ENCODE assay signal across 1 cellular context in the genomic region with DNA sequence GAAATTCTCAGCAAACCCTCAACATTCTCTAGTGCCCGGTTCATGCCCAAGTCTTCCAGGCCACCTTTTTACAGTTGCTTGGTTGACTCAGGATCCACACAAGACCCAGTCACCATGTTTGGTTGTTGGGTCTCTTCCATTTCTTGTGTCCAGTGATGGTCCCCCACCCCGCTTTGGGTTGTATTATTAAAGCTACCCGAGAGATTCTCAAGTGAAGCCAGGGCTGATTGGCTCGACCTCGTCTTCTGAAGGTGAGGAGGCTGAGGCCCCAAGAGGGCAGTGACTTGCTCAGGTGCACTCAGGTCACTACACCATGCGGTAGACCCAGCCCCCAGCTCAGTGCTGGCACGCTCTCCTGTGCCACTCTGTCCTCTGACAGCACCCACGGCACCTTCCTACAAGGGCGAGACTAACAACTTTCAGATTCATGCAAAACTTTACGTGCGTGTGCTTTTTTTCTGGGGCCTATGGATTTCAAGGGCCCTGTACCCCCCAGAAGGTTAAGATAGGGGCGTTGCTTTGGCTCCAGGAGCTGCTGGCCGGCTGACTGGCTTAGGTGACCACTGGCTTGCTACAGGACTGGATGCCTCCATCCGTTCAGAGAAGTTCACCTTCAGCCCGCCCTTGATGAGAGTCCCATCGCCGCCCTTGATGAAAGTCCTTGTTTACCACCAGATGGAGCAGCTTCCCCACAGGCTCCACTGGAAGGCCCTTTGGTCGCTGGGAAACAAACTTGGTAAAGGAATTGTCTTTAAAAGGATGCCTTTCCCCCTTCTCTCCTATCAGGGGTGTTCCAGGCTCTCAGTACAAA.
TF ChIP-seq lines count a peak whose summit lies in the region.

No MANE protein-coding gene starts in this region.

TF ChIP-seq in HepG2, 621 proteins besides CTCF, POLR2A, EP300 and RAD21 (continued from another document):
- 0 out of 2 replicates have a peak, but pooled peaks have one; percentile 35 for TF ChIP-seq ZNF224 (CRISPR knock-in tag; IDR thresholded peaks at IDR 0.05)
- no peak for TF ChIP-seq ZBTB7A (CRISPR knock-in tag; IDR thresholded peaks at IDR 0.05)
- TF ChIP-seq ERF (CRISPR knock-in tag; IDR thresholded peaks at IDR 0.05): 0 out of 2 replicates have a peak, but pooled peaks have one; percentile 25
- peak; percentile 25; the same call in 1 of the 2 replicates for TF ChIP-seq HNF4A (CRISPR knock-in tag; IDR thresholded peaks at IDR 0.05)
- no peak for TF ChIP-seq ZNF772 (CRISPR knock-in tag; IDR thresholded peaks at IDR 0.05)
- TF ChIP-seq RNF2 (conservative IDR thresholded peaks at IDR 0.05; ENCODE audit: low read depth): no peak
- TF ChIP-seq SRY (CRISPR knock-in tag; IDR thresholded peaks at IDR 0.05): no peak
- TF ChIP-seq, protein P1, sequence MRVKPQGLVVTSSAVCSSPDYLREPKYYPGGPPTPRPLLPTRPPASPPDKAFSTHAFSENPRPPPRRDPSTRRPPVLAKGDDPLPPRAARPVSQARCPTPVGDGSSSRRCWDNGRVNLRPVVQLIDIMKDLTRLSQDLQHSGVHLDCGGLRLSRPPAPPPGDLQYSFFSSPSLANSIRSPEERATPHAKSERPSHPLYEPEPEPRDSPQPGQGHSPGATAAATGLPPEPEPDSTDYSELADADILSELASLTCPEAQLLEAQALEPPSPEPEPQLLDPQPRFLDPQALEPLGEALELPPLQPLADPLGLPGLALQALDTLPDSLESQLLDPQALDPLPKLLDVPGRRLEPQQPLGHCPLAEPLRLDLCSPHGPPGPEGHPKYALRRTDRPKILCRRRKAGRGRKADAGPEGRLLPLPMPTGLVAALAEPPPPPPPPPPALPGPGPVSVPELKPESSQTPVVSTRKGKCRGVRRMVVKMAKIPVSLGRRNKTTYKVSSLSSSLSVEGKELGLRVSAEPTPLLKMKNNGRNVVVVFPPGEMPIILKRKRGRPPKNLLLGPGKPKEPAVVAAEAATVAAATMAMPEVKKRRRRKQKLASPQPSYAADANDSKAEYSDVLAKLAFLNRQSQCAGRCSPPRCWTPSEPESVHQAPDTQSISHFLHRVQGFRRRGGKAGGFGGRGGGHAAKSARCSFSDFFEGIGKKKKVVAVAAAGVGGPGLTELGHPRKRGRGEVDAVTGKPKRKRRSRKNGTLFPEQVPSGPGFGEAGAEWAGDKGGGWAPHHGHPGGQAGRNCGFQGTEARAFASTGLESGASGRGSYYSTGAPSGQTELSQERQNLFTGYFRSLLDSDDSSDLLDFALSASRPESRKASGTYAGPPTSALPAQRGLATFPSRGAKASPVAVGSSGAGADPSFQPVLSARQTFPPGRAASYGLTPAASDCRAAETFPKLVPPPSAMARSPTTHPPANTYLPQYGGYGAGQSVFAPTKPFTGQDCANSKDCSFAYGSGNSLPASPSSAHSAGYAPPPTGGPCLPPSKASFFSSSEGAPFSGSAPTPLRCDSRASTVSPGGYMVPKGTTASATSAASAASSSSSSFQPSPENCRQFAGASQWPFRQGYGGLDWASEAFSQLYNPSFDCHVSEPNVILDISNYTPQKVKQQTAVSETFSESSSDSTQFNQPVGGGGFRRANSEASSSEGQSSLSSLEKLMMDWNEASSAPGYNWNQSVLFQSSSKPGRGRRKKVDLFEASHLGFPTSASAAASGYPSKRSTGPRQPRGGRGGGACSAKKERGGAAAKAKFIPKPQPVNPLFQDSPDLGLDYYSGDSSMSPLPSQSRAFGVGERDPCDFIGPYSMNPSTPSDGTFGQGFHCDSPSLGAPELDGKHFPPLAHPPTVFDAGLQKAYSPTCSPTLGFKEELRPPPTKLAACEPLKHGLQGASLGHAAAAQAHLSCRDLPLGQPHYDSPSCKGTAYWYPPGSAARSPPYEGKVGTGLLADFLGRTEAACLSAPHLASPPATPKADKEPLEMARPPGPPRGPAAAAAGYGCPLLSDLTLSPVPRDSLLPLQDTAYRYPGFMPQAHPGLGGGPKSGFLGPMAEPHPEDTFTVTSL (CRISPR knock-in tag; IDR thresholded peaks at IDR 0.05; ENCODE audit: borderline replicate concordance): no peak
- TF ChIP-seq, protein P2, sequence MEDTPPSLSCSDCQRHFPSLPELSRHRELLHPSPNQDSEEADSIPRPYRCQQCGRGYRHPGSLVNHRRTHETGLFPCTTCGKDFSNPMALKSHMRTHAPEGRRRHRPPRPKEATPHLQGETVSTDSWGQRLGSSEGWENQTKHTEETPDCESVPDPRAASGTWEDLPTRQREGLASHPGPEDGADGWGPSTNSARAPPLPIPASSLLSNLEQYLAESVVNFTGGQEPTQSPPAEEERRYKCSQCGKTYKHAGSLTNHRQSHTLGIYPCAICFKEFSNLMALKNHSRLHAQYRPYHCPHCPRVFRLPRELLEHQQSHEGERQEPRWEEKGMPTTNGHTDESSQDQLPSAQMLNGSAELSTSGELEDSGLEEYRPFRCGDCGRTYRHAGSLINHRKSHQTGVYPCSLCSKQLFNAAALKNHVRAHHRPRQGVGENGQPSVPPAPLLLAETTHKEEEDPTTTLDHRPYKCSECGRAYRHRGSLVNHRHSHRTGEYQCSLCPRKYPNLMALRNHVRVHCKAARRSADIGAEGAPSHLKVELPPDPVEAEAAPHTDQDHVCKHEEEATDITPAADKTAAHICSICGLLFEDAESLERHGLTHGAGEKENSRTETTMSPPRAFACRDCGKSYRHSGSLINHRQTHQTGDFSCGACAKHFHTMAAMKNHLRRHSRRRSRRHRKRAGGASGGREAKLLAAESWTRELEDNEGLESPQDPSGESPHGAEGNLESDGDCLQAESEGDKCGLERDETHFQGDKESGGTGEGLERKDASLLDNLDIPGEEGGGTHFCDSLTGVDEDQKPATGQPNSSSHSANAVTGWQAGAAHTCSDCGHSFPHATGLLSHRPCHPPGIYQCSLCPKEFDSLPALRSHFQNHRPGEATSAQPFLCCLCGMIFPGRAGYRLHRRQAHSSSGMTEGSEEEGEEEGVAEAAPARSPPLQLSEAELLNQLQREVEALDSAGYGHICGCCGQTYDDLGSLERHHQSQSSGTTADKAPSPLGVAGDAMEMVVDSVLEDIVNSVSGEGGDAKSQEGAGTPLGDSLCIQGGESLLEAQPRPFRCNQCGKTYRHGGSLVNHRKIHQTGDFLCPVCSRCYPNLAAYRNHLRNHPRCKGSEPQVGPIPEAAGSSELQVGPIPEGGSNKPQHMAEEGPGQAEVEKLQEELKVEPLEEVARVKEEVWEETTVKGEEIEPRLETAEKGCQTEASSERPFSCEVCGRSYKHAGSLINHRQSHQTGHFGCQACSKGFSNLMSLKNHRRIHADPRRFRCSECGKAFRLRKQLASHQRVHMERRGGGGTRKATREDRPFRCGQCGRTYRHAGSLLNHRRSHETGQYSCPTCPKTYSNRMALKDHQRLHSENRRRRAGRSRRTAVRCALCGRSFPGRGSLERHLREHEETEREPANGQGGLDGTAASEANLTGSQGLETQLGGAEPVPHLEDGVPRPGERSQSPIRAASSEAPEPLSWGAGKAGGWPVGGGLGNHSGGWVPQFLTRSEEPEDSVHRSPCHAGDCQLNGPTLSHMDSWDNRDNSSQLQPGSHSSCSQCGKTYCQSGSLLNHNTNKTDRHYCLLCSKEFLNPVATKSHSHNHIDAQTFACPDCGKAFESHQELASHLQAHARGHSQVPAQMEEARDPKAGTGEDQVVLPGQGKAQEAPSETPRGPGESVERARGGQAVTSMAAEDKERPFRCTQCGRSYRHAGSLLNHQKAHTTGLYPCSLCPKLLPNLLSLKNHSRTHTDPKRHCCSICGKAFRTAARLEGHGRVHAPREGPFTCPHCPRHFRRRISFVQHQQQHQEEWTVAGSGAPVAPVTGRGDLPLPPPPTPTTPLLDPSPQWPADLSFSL (CRISPR knock-in tag; IDR thresholded peaks at IDR 0.05): no peak
- TF ChIP-seq U2AF2 (IDR thresholded peaks at IDR 0.05; ENCODE audit: low read depth, low read length): no peak
- peak; percentile 93 for TF ChIP-seq SMC3 (IDR thresholded peaks at IDR 0.05; ENCODE audit: low read length)
- TF ChIP-seq JUNB (CRISPR knock-in tag; IDR thresholded peaks at IDR 0.05; ENCODE audit: borderline replicate concordance): no peak
- TF ChIP-seq ATF7-NPFF (CRISPR knock-in tag; IDR thresholded peaks at IDR 0.05; ENCODE audit: low read depth): 0 out of 2 replicates have a peak, but pooled peaks have one; percentile 49
- peak; percentile 47; the same call in 1 of the 2 replicates for TF ChIP-seq NRL (CRISPR knock-in tag; IDR thresholded peaks at IDR 0.05; ENCODE audit: borderline replicate concordance)
- TF ChIP-seq CHD2 (IDR thresholded peaks at IDR 0.05; ENCODE audit: low read depth, low read length): no peak
- TF ChIP-seq, protein P3, sequence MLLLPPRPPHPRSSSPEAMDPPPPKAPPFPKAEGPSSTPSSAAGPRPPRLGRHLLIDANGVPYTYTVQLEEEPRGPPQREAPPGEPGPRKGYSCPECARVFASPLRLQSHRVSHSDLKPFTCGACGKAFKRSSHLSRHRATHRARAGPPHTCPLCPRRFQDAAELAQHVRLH (CRISPR knock-in tag; IDR thresholded peaks at IDR 0.05; ENCODE audit: borderline replicate concordance, low read depth): no peak
- TF ChIP-seq FOXC1 (CRISPR knock-in tag; IDR thresholded peaks at IDR 0.05; ENCODE audit: borderline replicate concordance): no peak
- TF ChIP-seq THAP11 (CRISPR knock-in tag; IDR thresholded peaks at IDR 0.05): 0 out of 2 replicates have a peak, but pooled peaks have one; percentile 38
- TF ChIP-seq, protein P4, sequence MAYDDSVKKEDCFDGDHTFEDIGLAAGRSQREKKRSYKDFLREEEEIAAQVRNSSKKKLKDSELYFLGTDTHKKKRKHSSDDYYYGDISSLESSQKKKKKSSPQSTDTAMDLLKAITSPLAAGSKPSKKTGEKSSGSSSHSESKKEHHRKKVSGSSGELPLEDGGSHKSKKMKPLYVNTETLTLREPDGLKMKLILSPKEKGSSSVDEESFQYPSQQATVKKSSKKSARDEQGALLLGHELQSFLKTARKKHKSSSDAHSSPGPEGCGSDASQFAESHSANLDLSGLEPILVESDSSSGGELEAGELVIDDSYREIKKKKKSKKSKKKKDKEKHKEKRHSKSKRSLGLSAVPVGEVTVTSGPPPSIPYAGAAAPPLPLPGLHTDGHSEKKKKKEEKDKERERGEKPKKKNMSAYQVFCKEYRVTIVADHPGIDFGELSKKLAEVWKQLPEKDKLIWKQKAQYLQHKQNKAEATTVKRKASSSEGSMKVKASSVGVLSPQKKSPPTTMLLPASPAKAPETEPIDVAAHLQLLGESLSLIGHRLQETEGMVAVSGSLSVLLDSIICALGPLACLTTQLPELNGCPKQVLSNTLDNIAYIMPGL (CRISPR knock-in tag; IDR thresholded peaks at IDR 0.05; ENCODE audit: borderline replicate concordance in 1 of 2, low read depth in 1 of 2): 0 out of 4 replicates have a peak, but pooled peaks of 1 of the 2 experiments have one; percentile 41
- TF ChIP-seq, protein P5, sequence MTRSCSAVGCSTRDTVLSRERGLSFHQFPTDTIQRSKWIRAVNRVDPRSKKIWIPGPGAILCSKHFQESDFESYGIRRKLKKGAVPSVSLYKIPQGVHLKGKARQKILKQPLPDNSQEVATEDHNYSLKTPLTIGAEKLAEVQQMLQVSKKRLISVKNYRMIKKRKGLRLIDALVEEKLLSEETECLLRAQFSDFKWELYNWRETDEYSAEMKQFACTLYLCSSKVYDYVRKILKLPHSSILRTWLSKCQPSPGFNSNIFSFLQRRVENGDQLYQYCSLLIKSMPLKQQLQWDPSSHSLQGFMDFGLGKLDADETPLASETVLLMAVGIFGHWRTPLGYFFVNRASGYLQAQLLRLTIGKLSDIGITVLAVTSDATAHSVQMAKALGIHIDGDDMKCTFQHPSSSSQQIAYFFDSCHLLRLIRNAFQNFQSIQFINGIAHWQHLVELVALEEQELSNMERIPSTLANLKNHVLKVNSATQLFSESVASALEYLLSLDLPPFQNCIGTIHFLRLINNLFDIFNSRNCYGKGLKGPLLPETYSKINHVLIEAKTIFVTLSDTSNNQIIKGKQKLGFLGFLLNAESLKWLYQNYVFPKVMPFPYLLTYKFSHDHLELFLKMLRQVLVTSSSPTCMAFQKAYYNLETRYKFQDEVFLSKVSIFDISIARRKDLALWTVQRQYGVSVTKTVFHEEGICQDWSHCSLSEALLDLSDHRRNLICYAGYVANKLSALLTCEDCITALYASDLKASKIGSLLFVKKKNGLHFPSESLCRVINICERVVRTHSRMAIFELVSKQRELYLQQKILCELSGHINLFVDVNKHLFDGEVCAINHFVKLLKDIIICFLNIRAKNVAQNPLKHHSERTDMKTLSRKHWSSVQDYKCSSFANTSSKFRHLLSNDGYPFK (CRISPR knock-in tag; IDR thresholded peaks at IDR 0.05; ENCODE audit: borderline replicate concordance): no peak
- TF ChIP-seq ZFP82 (CRISPR knock-in tag; IDR thresholded peaks at IDR 0.05; ENCODE audit: borderline replicate concordance): no peak
- no peak for TF ChIP-seq ZNF484 (CRISPR knock-in tag; IDR thresholded peaks at IDR 0.05; ENCODE audit: borderline replicate concordance, low read depth)
- TF ChIP-seq, protein P6, sequence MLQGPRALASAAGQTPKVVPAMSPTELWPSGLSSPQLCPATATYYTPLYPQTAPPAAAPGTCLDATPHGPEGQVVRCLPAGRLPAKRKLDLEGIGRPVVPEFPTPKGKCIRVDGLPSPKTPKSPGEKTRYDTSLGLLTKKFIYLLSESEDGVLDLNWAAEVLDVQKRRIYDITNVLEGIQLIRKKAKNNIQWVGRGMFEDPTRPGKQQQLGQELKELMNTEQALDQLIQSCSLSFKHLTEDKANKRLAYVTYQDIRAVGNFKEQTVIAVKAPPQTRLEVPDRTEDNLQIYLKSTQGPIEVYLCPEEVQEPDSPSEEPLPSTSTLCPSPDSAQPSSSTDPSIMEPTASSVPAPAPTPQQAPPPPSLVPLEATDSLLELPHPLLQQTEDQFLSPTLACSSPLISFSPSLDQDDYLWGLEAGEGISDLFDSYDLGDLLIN (CRISPR knock-in tag; IDR thresholded peaks at IDR 0.05; ENCODE audit: borderline replicate concordance): no peak
- TF ChIP-seq JUND (CRISPR knock-in tag; IDR thresholded peaks at IDR 0.05): no peak
- 0 out of 4 replicates have a peak, but pooled peaks of 1 of the 2 experiments have one; percentile 36 for TF ChIP-seq KLF16 (CRISPR knock-in tag; IDR thresholded peaks at IDR 0.05)
- no peak for TF ChIP-seq LCORL (IDR thresholded peaks at IDR 0.05)
- 0 out of 2 replicates have a peak, but pooled peaks have one; percentile 29 for TF ChIP-seq LCORL (CRISPR knock-in tag; IDR thresholded peaks at IDR 0.05)
- no peak for TF ChIP-seq STAT5B (CRISPR knock-in tag; IDR thresholded peaks at IDR 0.05)
- TF ChIP-seq, protein P7, sequence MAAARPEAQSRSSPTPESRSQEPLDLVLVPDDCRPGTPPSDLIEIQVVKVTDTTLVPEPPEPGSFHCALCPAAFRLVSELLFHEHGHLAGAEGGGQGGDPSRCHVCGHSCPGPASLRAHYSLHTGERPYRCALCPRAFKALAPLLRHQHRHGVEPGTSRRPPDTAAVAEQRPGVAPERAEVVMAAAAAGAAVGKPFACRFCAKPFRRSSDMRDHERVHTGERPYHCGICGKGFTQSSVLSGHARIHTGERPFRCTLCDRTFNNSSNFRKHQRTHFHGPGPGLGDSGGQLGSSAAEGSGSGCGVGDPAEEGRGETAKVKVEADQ (CRISPR knock-in tag; IDR thresholded peaks at IDR 0.05; ENCODE audit: borderline replicate concordance): no peak
